9 cellular contexts compared by ENCODE assay signal in the genomic region with DNA sequence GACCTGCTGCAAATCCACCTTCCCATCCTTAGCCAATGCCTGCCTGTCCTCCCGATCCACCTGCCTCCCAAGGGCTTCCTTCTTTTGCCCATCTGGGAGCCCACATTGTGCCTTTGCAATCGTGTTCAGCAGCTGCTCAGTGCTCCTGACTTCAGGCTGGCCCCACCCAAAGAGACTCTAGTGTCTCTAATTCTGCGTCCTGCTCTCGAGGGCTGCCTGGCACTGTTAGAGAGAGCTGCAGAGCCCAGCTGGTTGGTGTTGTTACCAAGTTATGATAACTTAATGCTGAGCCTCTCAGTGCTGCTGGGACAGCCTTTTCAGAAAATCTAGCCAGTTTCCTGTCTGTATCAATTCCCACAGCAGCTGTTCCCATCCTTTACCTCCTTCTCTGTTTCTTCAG.
DNase-seq lines count a peak whose midpoint lies in the region; ATAC-seq and TF ChIP-seq lines count a peak whose summit lies in the region.
"Had no signal": no experiment of that assay in that cellular context is flagged by ENCODE, and none has a peak within 500 bp of the region (broad histone marks: within the 10 kb centered on the region; RNA-seq: fewer than 3 reads in every experiment).

No MANE protein-coding gene starts in this region.

- H3K36me3 ChIP-seq in left lung, result no peaks in the 10 kb centered on the region

- peaks cover 17 to 44% of the 10 kb centered on the region in 2 donors for H3K36me3 Mint-ChIP-seq in activated naive CD4-positive, alpha-beta T cell treated with anti-CD3 and anti-CD28 coated beads, Interleukin-2, amount 50 U/mL, for 72 hours
- peaks cover 24% of the 10 kb centered on the region for H3K36me3 Mint-ChIP-seq in activated naive CD8-positive, alpha-beta T cell treated with anti-CD3 and anti-CD28 coated beads, Interleukin-2, amount 50 U/mL, for 24 hours (ENCODE audit: low read depth)
- H3K36me3 Mint-ChIP-seq: CD8-positive, alpha-beta T cell had no signal

- H3K27me3 Mint-ChIP-seq in activated naive CD8-positive, alpha-beta T cell treated with anti-CD3 and anti-CD28 coated beads, Interleukin-2, amount 50 U/mL, for 24 hours, result no peaks in the 10 kb centered on the region

- H3K27me3 ChIP-seq in left lung, result no peaks in the 10 kb centered on the region

- H3K27ac Mint-ChIP-seq in activated naive CD4-positive, alpha-beta T cell treated with anti-CD3 and anti-CD28 coated beads, Interleukin-2, amount 50 U/mL, for 72 hours, result peak overlapping the region; percentile 37 to 94
- peak overlapping the region; percentile 21 for H3K27ac Mint-ChIP-seq in activated naive CD8-positive, alpha-beta T cell treated with anti-CD3 and anti-CD28 coated beads, Interleukin-2, amount 50 U/mL, for 24 hours
- H3K27ac Mint-ChIP-seq: CD8-positive, alpha-beta T cell had no signal

- intact Hi-C loops in left lung (cut with DNase I), result no loop called here

- DNase-seq in activated naive CD4-positive, alpha-beta T cell treated with anti-CD3 and anti-CD28 coated beads, Interleukin-2, amount 50 U/mL, for 72 hours (ENCODE audit: low spot score in 2 of 2), result no peak
- DNase-seq in activated naive CD4-positive, alpha-beta T cell treated with anti-CD3 and anti-CD28 coated beads, Interleukin-2, amount 50 U/mL, for 16 hours, result no peak
- no peak for DNase-seq in activated naive CD8-positive, alpha-beta T cell treated with anti-CD3 and anti-CD28 coated beads, Interleukin-2, amount 50 U/mL, for 24 hours
- DNase-seq in left lung (no peak), ureter (ENCODE audit: low spot score) (peak; percentile 40), SK-N-DZ (ENCODE audit: low spot score) (no peak)
- DNase-seq: CD8-positive, alpha-beta T cell had no signal

- no peak for TF ChIP-seq CTCF in left lung (IDR thresholded peaks at IDR 0.05)

- H3K27ac ChIP-seq in left lung, result peak overlapping the region; percentile 11 to 61

- H3K9me3 Mint-ChIP-seq in activated naive CD4-positive, alpha-beta T cell treated with anti-CD3 and anti-CD28 coated beads, Interleukin-2, amount 50 U/mL, for 72 hours, result peaks cover 3% of the 10 kb centered on the region in 2 donors
- peaks cover 14% of the 10 kb centered on the region for H3K9me3 Mint-ChIP-seq in activated naive CD8-positive, alpha-beta T cell treated with anti-CD3 and anti-CD28 coated beads, Interleukin-2, amount 50 U/mL, for 24 hours
- H3K9me3 Mint-ChIP-seq: CD8-positive, alpha-beta T cell had no signal

- H3K9me3 ChIP-seq in left lung, result no peaks in the 10 kb centered on the region

- no peak for ATAC-seq in activated naive CD4-positive, alpha-beta T cell treated with anti-CD3 and anti-CD28 coated beads, Interleukin-2, amount 50 U/mL, for 72 hours
- ATAC-seq in activated naive CD8-positive, alpha-beta T cell treated with anti-CD3 and anti-CD28 coated beads, Interleukin-2, amount 50 U/mL, for 24 hours, result no peak
- ATAC-seq in left lung (peak; percentile 74), GM18517 (IDR thresholded peaks at IDR 0.05; ENCODE audit: unreplicated experiment) (no peak), GM21723 (IDR thresholded peaks at IDR 0.05; ENCODE audit: unreplicated experiment) (no peak)
- ATAC-seq: CD8-positive, alpha-beta T cell had no signal

- H3K4me1 ChIP-seq in left lung, result peaks cover 10 to 44% of the 10 kb centered on the region in 2 donors

- H3K4me3 ChIP-seq in left lung, result no peak overlapping the region

- peaks cover 52% of the 10 kb centered on the region for H3K4me1 Mint-ChIP-seq in activated naive CD8-positive, alpha-beta T cell treated with anti-CD3 and anti-CD28 coated beads, Interleukin-2, amount 50 U/mL, for 24 hours

- H3K4me3 Mint-ChIP-seq in activated naive CD8-positive, alpha-beta T cell treated with anti-CD3 and anti-CD28 coated beads, Interleukin-2, amount 50 U/mL, for 24 hours, result no peak overlapping the region
- H3K4me3 Mint-ChIP-seq: CD8-positive, alpha-beta T cell had no signal
